1 cellular context compared by ENCODE assay signal in the genomic region with DNA sequence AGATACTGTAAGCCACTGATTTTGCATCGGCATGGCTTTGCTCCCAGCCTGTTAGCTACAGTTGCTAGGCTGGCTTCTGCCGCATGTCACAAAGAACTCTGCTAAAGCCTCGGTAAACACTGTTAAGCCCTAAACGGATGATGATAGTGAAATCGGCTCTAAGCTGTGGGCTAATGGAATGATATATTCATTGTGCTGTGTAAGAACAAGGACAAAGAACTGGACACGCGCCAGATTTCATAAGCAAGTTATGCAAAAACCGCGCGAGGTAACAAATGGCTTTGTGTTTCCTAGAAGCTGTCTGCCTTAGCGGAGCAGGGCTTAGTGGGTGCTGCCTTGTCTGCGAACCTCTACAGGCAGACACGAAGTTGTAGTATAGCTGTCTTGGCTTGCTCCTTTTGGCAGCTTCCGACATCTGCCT.
TF ChIP-seq lines count a peak whose summit lies in the region.

No MANE protein-coding gene starts in this region.

TF ChIP-seq in HepG2, 621 proteins besides CTCF, POLR2A, EP300 and RAD21 (continued from another document):
- TF ChIP-seq, protein P1, sequence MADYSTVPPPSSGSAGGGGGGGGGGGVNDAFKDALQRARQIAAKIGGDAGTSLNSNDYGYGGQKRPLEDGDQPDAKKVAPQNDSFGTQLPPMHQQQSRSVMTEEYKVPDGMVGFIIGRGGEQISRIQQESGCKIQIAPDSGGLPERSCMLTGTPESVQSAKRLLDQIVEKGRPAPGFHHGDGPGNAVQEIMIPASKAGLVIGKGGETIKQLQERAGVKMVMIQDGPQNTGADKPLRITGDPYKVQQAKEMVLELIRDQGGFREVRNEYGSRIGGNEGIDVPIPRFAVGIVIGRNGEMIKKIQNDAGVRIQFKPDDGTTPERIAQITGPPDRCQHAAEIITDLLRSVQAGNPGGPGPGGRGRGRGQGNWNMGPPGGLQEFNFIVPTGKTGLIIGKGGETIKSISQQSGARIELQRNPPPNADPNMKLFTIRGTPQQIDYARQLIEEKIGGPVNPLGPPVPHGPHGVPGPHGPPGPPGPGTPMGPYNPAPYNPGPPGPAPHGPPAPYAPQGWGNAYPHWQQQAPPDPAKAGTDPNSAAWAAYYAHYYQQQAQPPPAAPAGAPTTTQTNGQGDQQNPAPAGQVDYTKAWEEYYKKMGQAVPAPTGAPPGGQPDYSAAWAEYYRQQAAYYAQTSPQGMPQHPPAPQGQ (CRISPR knock-in tag; IDR thresholded peaks at IDR 0.05; ENCODE audit: borderline replicate concordance) = no peak
- TF ChIP-seq GATA4 (IDR thresholded peaks at IDR 0.05; ENCODE audit: borderline replicate concordance, low read depth) (no peak), SOX13 (IDR thresholded peaks at IDR 0.05) (no peak), SOX13 (CRISPR knock-in tag; conservative IDR thresholded peaks at IDR 0.05 in 1 of 2, IDR thresholded peaks at IDR 0.05 in 1 of 2) (peak in 1 of 2 experiments; percentile 58; a peak in 2 of 4 replicates), ZNF652 (CRISPR knock-in tag; IDR thresholded peaks at IDR 0.05; ENCODE audit: borderline replicate concordance, low read depth) (no peak)
TF ChIP-seq in HepG2: peak in this region for 3.
